8 cellular contexts compared by ENCODE assay signal in the genomic region with DNA sequence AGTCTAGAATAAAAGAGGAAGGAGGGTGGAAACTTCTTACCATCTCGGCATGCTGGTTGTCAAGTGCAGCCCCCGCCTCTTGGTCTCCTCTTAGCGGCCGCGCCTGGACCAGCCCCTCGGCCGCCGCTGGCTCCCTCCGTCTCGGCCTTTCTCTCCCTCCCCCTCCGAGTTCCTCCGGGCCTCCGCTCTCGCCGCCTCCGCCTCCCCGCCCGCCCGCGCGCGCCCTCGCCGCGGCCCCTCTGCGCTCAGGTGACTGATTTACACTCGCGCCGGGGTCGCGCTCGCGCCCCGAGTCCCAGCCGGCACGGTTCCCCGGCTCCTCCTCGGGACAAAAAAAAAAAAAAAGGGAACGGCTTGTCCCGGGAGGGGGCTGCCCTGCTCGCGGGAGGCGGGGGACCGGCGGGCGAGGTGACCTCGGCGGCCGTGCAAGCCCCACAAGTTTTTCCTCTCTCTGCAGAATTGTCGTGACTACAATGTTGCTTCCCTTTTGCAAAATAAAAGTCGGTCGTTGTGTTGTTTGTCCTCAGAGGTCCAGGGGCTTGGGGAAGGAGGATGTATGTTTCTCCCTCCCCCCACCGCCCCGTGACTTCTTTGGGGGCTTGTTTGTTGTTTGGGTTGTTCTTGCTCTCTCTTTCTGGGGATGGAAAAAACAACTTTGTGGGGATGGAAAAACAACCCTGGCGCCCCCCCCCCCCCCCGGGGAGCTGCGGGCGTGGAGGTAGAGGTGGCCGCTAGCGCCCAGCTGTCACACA. TPM values are rescaled to one million over a fixed set of nuclear protein-coding genes. Genes with fewer than 3 reads are reported as not detected.
DNase-seq lines count a peak whose midpoint lies in the region; ATAC-seq and TF ChIP-seq lines count a peak whose summit lies in the region.

A gene with protein sequence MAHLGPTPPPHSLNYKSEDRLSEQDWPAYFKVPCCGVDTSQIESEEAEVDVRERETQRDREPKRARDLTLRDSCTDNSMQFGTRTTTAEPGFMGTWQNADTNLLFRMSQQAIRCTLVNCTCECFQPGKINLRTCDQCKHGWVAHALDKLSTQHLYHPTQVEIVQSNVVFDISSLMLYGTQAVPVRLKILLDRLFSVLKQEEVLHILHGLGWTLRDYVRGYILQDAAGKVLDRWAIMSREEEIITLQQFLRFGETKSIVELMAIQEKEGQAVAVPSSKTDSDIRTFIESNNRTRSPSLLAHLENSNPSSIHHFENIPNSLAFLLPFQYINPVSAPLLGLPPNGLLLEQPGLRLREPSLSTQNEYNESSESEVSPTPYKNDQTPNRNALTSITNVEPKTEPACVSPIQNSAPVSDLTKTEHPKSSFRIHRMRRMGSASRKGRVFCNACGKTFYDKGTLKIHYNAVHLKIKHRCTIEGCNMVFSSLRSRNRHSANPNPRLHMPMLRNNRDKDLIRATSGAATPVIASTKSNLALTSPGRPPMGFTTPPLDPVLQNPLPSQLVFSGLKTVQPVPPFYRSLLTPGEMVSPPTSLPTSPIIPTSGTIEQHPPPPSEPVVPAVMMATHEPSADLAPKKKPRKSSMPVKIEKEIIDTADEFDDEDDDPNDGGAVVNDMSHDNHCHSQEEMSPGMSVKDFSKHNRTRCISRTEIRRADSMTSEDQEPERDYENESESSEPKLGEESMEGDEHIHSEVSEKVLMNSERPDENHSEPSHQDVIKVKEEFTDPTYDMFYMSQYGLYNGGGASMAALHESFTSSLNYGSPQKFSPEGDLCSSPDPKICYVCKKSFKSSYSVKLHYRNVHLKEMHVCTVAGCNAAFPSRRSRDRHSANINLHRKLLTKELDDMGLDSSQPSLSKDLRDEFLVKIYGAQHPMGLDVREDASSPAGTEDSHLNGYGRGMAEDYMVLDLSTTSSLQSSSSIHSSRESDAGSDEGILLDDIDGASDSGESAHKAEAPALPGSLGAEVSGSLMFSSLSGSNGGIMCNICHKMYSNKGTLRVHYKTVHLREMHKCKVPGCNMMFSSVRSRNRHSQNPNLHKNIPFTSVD (minus strand): TSS at position 65 of the 752 bp plus-strand sequence. CDS start 22 bp downstream, at position 43.

- no peaks in the 10 kb centered on the region for H3K9me3 Mint-ChIP-seq in activated CD8-positive, alpha-beta T cell treated with anti-CD3 and anti-CD28 coated beads, Interleukin-2, amount 10 ng/mL, durations not matched to agents 7 days and 5 days (ENCODE audit: insufficient read depth)

- no peak for ATAC-seq in activated CD8-positive, alpha-beta T cell treated with anti-CD3 and anti-CD28 coated beads, Interleukin-2, amount 10 ng/mL, durations not matched to agents 7 days and 5 days
- ATAC-seq in Right ventricle myocardium superior (ENCODE audit: poor library complexity), result peak; percentile 69
- ATAC-seq in omental fat pad (ENCODE audit: low FRiP score), result no peak
- ATAC-seq in HG02970 (IDR thresholded peaks at IDR 0.05; ENCODE audit: low FRiP score, unreplicated experiment), result no peak
- no peak for ATAC-seq in HG03095 (IDR thresholded peaks at IDR 0.05; ENCODE audit: unreplicated experiment)

- intact Hi-C loops in Right ventricle myocardium superior (cut with DNase I), result no loop called here

- peak within 1 kb of the TSS; percentile 65 for H3K4me3 Mint-ChIP-seq in activated CD8-positive, alpha-beta T cell treated with anti-CD3 and anti-CD28 coated beads, Interleukin-2, amount 10 ng/mL, durations not matched to agents 7 days and 5 days

- H3K36me3 Mint-ChIP-seq in activated CD8-positive, alpha-beta T cell treated with anti-CD3 and anti-CD28 coated beads, Interleukin-2, amount 10 ng/mL, durations not matched to agents 7 days and 5 days (ENCODE audit: low read depth), result no peaks in the 10 kb centered on the region

- no peaks in the 10 kb centered on the region for H3K36me3 ChIP-seq in BE2C

- H3K4me3 ChIP-seq in BE2C (ENCODE audit: low read depth, low read length), result peak within 1 kb of the TSS; percentile 73

- H3K9me3 ChIP-seq in BE2C, result no peaks in the 10 kb centered on the region

- no peak within 1 kb of the TSS for H3K27ac Mint-ChIP-seq in activated CD8-positive, alpha-beta T cell treated with anti-CD3 and anti-CD28 coated beads, Interleukin-2, amount 10 ng/mL, durations not matched to agents 7 days and 5 days

- CTCF ChIA-PET in activated CD8-positive, alpha-beta T cell treated with anti-CD3 and anti-CD28 coated beads, Interleukin-2, amount 10 ng/mL, durations not matched to agents 7 days and 5 days (lab: Charles Lee), result no interaction called here

- no peaks in the 10 kb centered on the region for H3K4me1 ChIP-seq in BE2C

- DNase-seq in BE2C (peak; percentile 61), HK-2 (ENCODE audit: unreplicated experiment) (peak; percentile 44), Right ventricle myocardium superior (peak; percentile 73), omental fat pad (ENCODE audit: low spot score) (no peak)
- DNase-seq in activated CD8-positive, alpha-beta T cell treated with anti-CD3 and anti-CD28 coated beads, Interleukin-2, amount 10 ng/mL, durations not matched to agents 7 days and 5 days, result no peak
- DNase-seq in stimulated activated naive CD4-positive, alpha-beta T cell (lab: John Stamatoyannopoulos, UW), result no peak

- POLR2A ChIA-PET in activated CD8-positive, alpha-beta T cell treated with anti-CD3 and anti-CD28 coated beads, Interleukin-2, amount 10 ng/mL, durations not matched to agents 7 days and 5 days (lab: Charles Lee), result no interaction called here

- H3K27me3 ChIP-seq in BE2C, result peaks cover 34% of the 10 kb centered on the region

- H3K4me1 Mint-ChIP-seq in activated CD8-positive, alpha-beta T cell treated with anti-CD3 and anti-CD28 coated beads, Interleukin-2, amount 10 ng/mL, durations not matched to agents 7 days and 5 days (ENCODE audit: low read depth), result peaks cover 7% of the 10 kb centered on the region

- TF ChIP-seq CTCF in BE2C (IDR thresholded peaks at IDR 0.05; ENCODE audit: low read depth, low read length) (no peak), omental fat pad (IDR thresholded peaks at IDR 0.05) (no peak)

- peaks cover 40% of the 10 kb centered on the region for H3K27me3 Mint-ChIP-seq in activated CD8-positive, alpha-beta T cell treated with anti-CD3 and anti-CD28 coated beads, Interleukin-2, amount 10 ng/mL, durations not matched to agents 7 days and 5 days (ENCODE audit: low read depth)

RNA-seq across cellular contexts. Expression of the gene that starts here (rescaled TPM):
- polyA plus RNA-seq in BE2C (2012; ENCODE audit: insufficient read depth, insufficient read length, low read depth), result 0.43 TPM
- not detected for total RNA-seq in activated CD8-positive, alpha-beta T cell treated with anti-CD3 and anti-CD28 coated beads, Interleukin-2, amount 10 ng/mL, durations not matched to agents 7 days and 5 days
- total RNA-seq in Right ventricle myocardium superior, result 3.9 TPM
- total RNA-seq in omental fat pad, result 10 to 100 TPM; 19.0 to 53.6 (median 25.3) TPM

Comparison
In these comparisons a context has a peak if more than half of its experiments do, and no peak if none do; other contexts are left out.
1. DNase-seq: peak in BE2C (single experiment), HK-2 (single experiment) and Right ventricle myocardium superior (single experiment); none in activated CD8-positive, alpha-beta T cell treated with anti-CD3 and anti-CD28 coated beads, Interleukin-2, amount 10 ng/mL, durations not matched to agents 7 days and 5 days (single experiment), omental fat pad (single experiment) and stimulated activated naive CD4-positive, alpha-beta T cell (0 of 6).